1 cellular context compared by ENCODE assay signal in the genomic region with DNA sequence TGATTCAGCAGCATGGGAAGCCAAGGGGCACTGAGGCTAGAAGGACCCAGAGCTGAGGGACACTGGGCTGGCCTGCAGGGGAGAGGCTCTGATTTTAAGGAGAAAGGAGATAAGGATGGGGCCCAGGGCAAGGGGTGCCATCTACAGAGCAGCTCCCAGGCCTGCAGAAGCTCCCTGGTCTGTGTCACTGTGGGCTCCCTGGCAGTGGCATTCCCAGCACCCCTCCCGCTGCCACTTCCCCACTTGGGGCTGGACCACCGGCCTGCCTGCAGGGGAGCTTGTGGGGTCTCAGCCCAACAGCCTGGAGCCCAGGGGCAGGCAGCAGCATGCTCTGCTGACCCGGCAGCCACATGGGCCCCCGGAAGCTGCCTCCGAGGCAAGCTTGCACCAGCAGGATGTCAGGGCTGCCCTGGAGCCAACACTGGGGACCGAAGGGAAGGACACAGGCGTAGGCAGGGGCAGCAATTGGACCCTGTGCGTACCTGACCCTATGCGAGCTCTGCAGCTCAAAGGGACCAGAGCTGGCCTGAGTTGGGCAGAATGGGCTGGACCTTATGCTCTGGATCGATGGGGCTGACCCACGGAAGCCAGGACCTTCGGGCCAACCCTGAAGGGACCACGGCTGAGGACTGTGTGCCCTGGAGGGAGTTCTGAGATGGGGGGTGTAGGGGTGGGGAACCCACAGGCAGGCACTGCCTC.
TF ChIP-seq lines count a peak whose summit lies in the region.

No MANE protein-coding gene starts in this region.

TF ChIP-seq in IMR-90, 13 proteins besides CTCF, POLR2A, EP300 and RAD21 (continued from another document):
- no peak for TF ChIP-seq USF2 (IDR thresholded peaks at IDR 0.05; ENCODE audit: low read depth, low read length)
- no peak for TF ChIP-seq CEBPB (IDR thresholded peaks at IDR 0.05; ENCODE audit: low read depth, low read length)
- TF ChIP-seq RFX5 (IDR thresholded peaks at IDR 0.05; ENCODE audit: low read depth, low read length) = no peak
- TF ChIP-seq ELK1 (IDR thresholded peaks at IDR 0.05; ENCODE audit: borderline replicate concordance, low read depth, low read length) = no peak
- no peak for TF ChIP-seq BHLHE40 (IDR thresholded peaks at IDR 0.05; ENCODE audit: low read depth, low read length)
- no peak for TF ChIP-seq FOS (IDR thresholded peaks at IDR 0.05; ENCODE audit: low read depth, low read length)
- TF ChIP-seq SMC3 (IDR thresholded peaks at IDR 0.05; ENCODE audit: low read depth, low read length) = no peak
- TF ChIP-seq RCOR1 (IDR thresholded peaks at IDR 0.05; ENCODE audit: insufficient replicate concordance, low read length) = no peak
